Comparison of ENCODE assay signal across 1 cellular context in genomic region chr3:50450135-50450911, GRCh38.
TF ChIP-seq lines count a peak whose summit lies in the region.

No MANE protein-coding gene starts in this region.

TF ChIP-seq in WTC11, 78 proteins besides CTCF, POLR2A, EP300 and RAD21 (continued from another document):
- no peak for TF ChIP-seq ZNF425 (CRISPR knock-in tag; conservative IDR thresholded peaks at IDR 0.05)
- TF ChIP-seq ZNF138 (CRISPR knock-in tag; conservative IDR thresholded peaks at IDR 0.05), result no peak
- no peak for TF ChIP-seq RORB (CRISPR knock-in tag; IDR thresholded peaks at IDR 0.05)
- TF ChIP-seq PRRX2 (CRISPR knock-in tag; IDR thresholded peaks at IDR 0.05), result no peak
- TF ChIP-seq HMGXB4 (CRISPR knock-in tag; IDR thresholded peaks at IDR 0.05), result no peak
